Comparison of ENCODE assay signal across 3 cellular contexts in the genomic region with DNA sequence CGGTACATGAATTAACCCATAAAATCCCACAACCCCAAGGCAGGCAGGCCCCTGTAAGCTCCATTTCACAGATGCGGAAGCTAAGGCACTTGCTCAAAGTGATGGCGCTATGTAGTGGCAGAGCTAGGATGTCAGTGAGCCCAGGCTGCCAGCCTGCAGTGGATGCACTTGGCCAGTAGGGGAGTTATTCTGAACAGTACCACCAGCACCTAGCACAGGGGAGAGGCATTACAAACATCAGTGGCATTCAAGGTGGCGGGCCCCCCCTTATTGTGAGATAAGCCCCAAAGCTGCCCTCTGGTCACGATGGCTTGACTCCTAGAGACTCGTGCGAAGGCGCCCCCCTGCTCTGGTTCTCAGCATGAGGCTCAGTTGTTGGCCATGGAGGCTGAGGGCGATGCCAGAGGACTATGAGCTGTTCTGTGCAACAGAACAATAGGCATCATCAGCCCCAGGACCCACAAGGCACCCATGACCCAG.
TF ChIP-seq lines count a peak whose summit lies in the region.

No MANE protein-coding gene starts in this region.

TF ChIP-seq in HCT116, 20 proteins besides CTCF, POLR2A, EP300 and RAD21:
- TF ChIP-seq ZNF274 (IDR thresholded peaks at IDR 0.05; ENCODE audit: low read depth, low read length) (no peak), JUND (IDR thresholded peaks at IDR 0.05) (no peak), SRF (IDR thresholded peaks at IDR 0.05; ENCODE audit: low read depth) (no peak), YY1 (IDR thresholded peaks at IDR 0.05; ENCODE audit: extremely low read depth, insufficient replicate concordance, low read depth, low read length) (no peak), SP1 (IDR thresholded peaks at IDR 0.05; ENCODE audit: low read depth) (no peak), CBX3 (IDR thresholded peaks at IDR 0.05; ENCODE audit: low read depth) (no peak), EZH2phosphoT487 (IDR thresholded peaks at IDR 0.05; ENCODE audit: borderline replicate concordance) (no peak), EGR1 (IDR thresholded peaks at IDR 0.05; ENCODE audit: low read depth) (no peak)
- TF ChIP-seq, protein P1, sequence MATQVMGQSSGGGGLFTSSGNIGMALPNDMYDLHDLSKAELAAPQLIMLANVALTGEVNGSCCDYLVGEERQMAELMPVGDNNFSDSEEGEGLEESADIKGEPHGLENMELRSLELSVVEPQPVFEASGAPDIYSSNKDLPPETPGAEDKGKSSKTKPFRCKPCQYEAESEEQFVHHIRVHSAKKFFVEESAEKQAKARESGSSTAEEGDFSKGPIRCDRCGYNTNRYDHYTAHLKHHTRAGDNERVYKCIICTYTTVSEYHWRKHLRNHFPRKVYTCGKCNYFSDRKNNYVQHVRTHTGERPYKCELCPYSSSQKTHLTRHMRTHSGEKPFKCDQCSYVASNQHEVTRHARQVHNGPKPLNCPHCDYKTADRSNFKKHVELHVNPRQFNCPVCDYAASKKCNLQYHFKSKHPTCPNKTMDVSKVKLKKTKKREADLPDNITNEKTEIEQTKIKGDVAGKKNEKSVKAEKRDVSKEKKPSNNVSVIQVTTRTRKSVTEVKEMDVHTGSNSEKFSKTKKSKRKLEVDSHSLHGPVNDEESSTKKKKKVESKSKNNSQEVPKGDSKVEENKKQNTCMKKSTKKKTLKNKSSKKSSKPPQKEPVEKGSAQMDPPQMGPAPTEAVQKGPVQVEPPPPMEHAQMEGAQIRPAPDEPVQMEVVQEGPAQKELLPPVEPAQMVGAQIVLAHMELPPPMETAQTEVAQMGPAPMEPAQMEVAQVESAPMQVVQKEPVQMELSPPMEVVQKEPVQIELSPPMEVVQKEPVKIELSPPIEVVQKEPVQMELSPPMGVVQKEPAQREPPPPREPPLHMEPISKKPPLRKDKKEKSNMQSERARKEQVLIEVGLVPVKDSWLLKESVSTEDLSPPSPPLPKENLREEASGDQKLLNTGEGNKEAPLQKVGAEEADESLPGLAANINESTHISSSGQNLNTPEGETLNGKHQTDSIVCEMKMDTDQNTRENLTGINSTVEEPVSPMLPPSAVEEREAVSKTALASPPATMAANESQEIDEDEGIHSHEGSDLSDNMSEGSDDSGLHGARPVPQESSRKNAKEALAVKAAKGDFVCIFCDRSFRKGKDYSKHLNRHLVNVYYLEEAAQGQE (IDR thresholded peaks at IDR 0.05; ENCODE audit: low read depth) = no peak

TF ChIP-seq in endothelial cell of umbilical vein, 7 proteins besides CTCF, POLR2A, EP300 and RAD21:
- TF ChIP-seq JUN (IDR thresholded peaks at IDR 0.05; ENCODE audit: borderline replicate concordance, insufficient read depth, insufficient read length, low read depth) (no peak), EZH2 (IDR thresholded peaks at IDR 0.05; ENCODE audit: borderline replicate concordance, low read depth, low read length, severe bottlenecking) (no peak), GATA2 (IDR thresholded peaks at IDR 0.05; ENCODE audit: insufficient read depth, insufficient read length, low read depth, low read length) (no peak), POLR2AphosphoS5 (IDR thresholded peaks at IDR 0.05; ENCODE audit: insufficient read depth, low read depth, low read length) (no peak), FOS (IDR thresholded peaks at IDR 0.05; ENCODE audit: borderline replicate concordance, insufficient read depth, low read length) (no peak), MYC (IDR thresholded peaks at IDR 0.05; ENCODE audit: low read depth, low read length) (no peak)
- TF ChIP-seq, protein P2, sequence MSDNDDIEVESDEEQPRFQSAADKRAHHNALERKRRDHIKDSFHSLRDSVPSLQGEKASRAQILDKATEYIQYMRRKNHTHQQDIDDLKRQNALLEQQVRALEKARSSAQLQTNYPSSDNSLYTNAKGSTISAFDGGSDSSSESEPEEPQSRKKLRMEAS (IDR thresholded peaks at IDR 0.05; ENCODE audit: insufficient read depth, insufficient read length) = no peak

TF ChIP-seq in neural cell, 6 proteins besides CTCF, POLR2A, EP300 and RAD21:
- TF ChIP-seq EZH2 (IDR thresholded peaks at IDR 0.05; ENCODE audit: borderline replicate concordance, insufficient read depth, low read length, poor library complexity, severe bottlenecking) (no peak), MXI1 (conservative IDR thresholded peaks at IDR 0.05; ENCODE audit: poor library complexity, severe bottlenecking) (no peak), TAF1 (IDR thresholded peaks at IDR 0.05; ENCODE audit: low read depth) (no peak), SMC3 (conservative IDR thresholded peaks at IDR 0.05; ENCODE audit: poor library complexity) (no peak), POLR2AphosphoS5 (IDR thresholded peaks at IDR 0.05) (no peak)
TF ChIP-seq in neural cell: peak in this region for 0.
